In genomic region chr12:40105265-40105514, GRCh38 we compare ENCODE assay signal across 9 cellular contexts. TPM values are rescaled to one million over a fixed set of nuclear protein-coding genes. Genes with fewer than 3 reads are reported as not detected.
DNase-seq lines count a peak whose midpoint lies in the region; ATAC-seq, FAIRE-seq and TF ChIP-seq lines count a peak whose summit lies in the region.
"Had no signal": no experiment of that assay in that cellular context is flagged by ENCODE, and none has a peak within 500 bp of the region (broad histone marks: within the 10 kb centered on the region; RNA-seq: fewer than 3 reads in every experiment).

No MANE protein-coding gene starts in this region.

- no peaks in the 10 kb centered on the region for H3K27me3 Mint-ChIP-seq in activated T-cell treated with anti-CD3 and anti-CD28 coated beads, Interleukin-2, amount 50 U/mL, for 4 hours (ENCODE audit: low read depth)

- H3K27me3 ChIP-seq in K562 (ENCODE audit: control insufficient read depth in 2 of 2, insufficient read depth in 2 of 2, low read length in 2 of 2): no peaks in the 10 kb centered on the region
- H3K27me3 ChIP-seq in left lung: no peaks in the 10 kb centered on the region
- H3K27me3 ChIP-seq in thymus (ENCODE audit: control insufficient read depth, insufficient read depth): no peaks in the 10 kb centered on the region

- no peak for TF ChIP-seq POLR2A in K562 (conservative IDR thresholded peaks at IDR 0.05)

- peak overlapping the region; percentile 86 for H3K4me2 ChIP-seq in K562 (ENCODE audit: insufficient read depth, low read length)

- peaks cover 55% of the 10 kb centered on the region for H3K79me2 ChIP-seq in K562 (ENCODE audit: control insufficient read depth, insufficient read depth, low read length)

- CTCF ChIA-PET in K562 (lab: Yijun Ruan, JAX; ENCODE audit: low intra/inter-chr PET ratio): no interaction called here

- intact Hi-C loops in K562 (cut with micrococcal nuclease) (loop anchor here (10.0 kb wide), 1 partner anchor 480 kb away; a partner anchor contains a TSS), left lung (cut with DNase I) (loop anchor here in 1 of 2 donors (5.0 to 10.0 kb wide), 2 partner anchors 93 to 340 kb away; no protein-coding TSS in a partner anchor)

- H3K4me3 ChIP-seq in K562 (peak overlapping the region; percentile 81), left lung (peak overlapping the region; percentile 84 to 93), thymus (ENCODE audit: low read length) (peak overlapping the region; percentile 65)

- FAIRE-seq in K562 (lab: Jason Lieb, UNC): no peak

- H3K9me3 Mint-ChIP-seq in activated T-cell treated with anti-CD3 and anti-CD28 coated beads, Interleukin-2, amount 50 U/mL, for 4 hours: no peaks in the 10 kb centered on the region

- H3K9me3 ChIP-seq in K562 (replicated peaks; ENCODE audit: control insufficient read depth, insufficient read depth, low read depth, low read length) (no peaks in the 10 kb centered on the region), left lung (no peaks in the 10 kb centered on the region), thymus (ENCODE audit: control insufficient read depth) (no peaks in the 10 kb centered on the region)

- TF ChIP-seq EP300 in K562 (IDR thresholded peaks at IDR 0.05; ENCODE audit: low read length): no peak

- BruUV-seq in K562 (replicated peaks; lab: Mats Ljungman, UMichigan): no TSS peak

- POLR2A ChIA-PET in K562 (lab: Yijun Ruan, JAX): interaction anchor here (3.1 kb wide), 1 partner anchor 94 kb away, joined by 7 read pairs; no protein-coding TSS in a partner anchor

- 0% methylated on average over 24 of the region's 26 CpGs for whole genome bisulfite sequencing in K562 (ENCODE audit: insufficient coverage, low coverage, missing lambda C conversion rate)
- 2% methylated on average over 26 of the region's 26 CpGs for WGBS in thymus

- H3K4me1 ChIP-seq in K562 (replicated peaks in 1 of 2; ENCODE audit: control insufficient read depth in 2 of 2, insufficient read depth in 2 of 2, low read length in 2 of 2) (peaks cover 21 to 26% of the 10 kb centered on the region in 2 experiments; a peak in 4 of 5 replicates), left lung (peaks cover 11 to 37% of the 10 kb centered on the region in 2 donors), thymus (ENCODE audit: control insufficient read depth, insufficient read depth, low read length) (peaks cover 3% of the 10 kb centered on the region)

- H3K36me3 ChIP-seq in K562 (ENCODE audit: control insufficient read depth, insufficient read depth, low read length) (peaks cover 4% of the 10 kb centered on the region; the same call in 1 of the 3 replicates), left lung (no peaks in the 10 kb centered on the region), thymus (ENCODE audit: control insufficient read depth, insufficient read depth) (no peaks in the 10 kb centered on the region)

- no peaks in the 10 kb centered on the region for H3K36me3 Mint-ChIP-seq in activated T-cell treated with anti-CD3 and anti-CD28 coated beads, Interleukin-2, amount 50 U/mL, for 4 hours (ENCODE audit: insufficient read depth)

- peak overlapping the region; percentile 69 for H3K27ac ChIP-seq in K562 (ENCODE audit: extremely low read depth, low read depth, low read length)
- peak overlapping the region; percentile 79 to 81 for H3K27ac ChIP-seq in left lung
- H3K27ac ChIP-seq in thymus (ENCODE audit: low read depth): peak overlapping the region; percentile 36
- H3K27ac ChIP-seq: epithelial cell of prostate had no signal

- peak overlapping the region; percentile 78 for H2AFZ ChIP-seq in K562 (ENCODE audit: low read depth, low read length)

- peak overlapping the region; percentile 81 for H3K4me3 Mint-ChIP-seq in activated T-cell treated with anti-CD3 and anti-CD28 coated beads, Interleukin-2, amount 50 U/mL, for 4 hours

- peaks cover 3% of the 10 kb centered on the region; the same call in 1 of the 2 replicates for H4K20me1 ChIP-seq in K562 (replicated peaks; ENCODE audit: control insufficient read depth, insufficient read depth, low read length)

- no peak for TF ChIP-seq RAD21 in K562 (CRISPR knock-in tag; conservative IDR thresholded peaks at IDR 0.05 in 1 of 2, IDR thresholded peaks at IDR 0.05 in 1 of 2)

- peak in 1 of 2 donors; percentile 11 for ATAC-seq in activated T-cell treated with anti-CD3 and anti-CD28 coated beads, Interleukin-2, amount 50 U/mL, for 4 hours
- peak; percentile 77 for ATAC-seq in K562
- ATAC-seq in left lung: peak; percentile 63

- no peak for TF ChIP-seq CTCF in K562 (IDR thresholded peaks at IDR 0.05 in 2 of 3, conservative IDR thresholded peaks at IDR 0.05 in 1 of 3; ENCODE audit: insufficient read depth in 2 of 3, low read depth in 1 of 3, low read length in 3 of 3)
- TF ChIP-seq CTCF in left lung (IDR thresholded peaks at IDR 0.05): no peak

- DNase-seq in activated T-cell treated with anti-CD3 and anti-CD28 coated beads, Interleukin-2, amount 50 U/mL, for 4 hours: no peak
- DNase-seq in activated T-cell treated with anti-CD3 and anti-CD28 coated beads, Interleukin-2, amount 50 U/mL, for 1 hour: no peak
- DNase-seq in HS-27A (ENCODE audit: low read depth): peak; percentile 17
- DNase-seq in K562 (ENCODE audit: extremely low read depth in 1 of 4, low spot score in 3 of 4): no peak
- DNase-seq in left lung: peak; percentile 66 to 91
- DNase-seq in 8988T: no peak
- no peak for DNase-seq in NOMO-1 (lab: John Stamatoyannopoulos, UW; ENCODE audit: unreplicated experiment in 2 of 2)

- H3K9ac ChIP-seq in K562 (ENCODE audit: insufficient read depth in 1 of 2, low read depth in 2 of 2, low read length in 2 of 2): peak overlapping the region; percentile 67 to 97

- peaks cover 5% of the 10 kb centered on the region for H3K9me1 ChIP-seq in K562 (ENCODE audit: control insufficient read depth, insufficient read depth, low read length)

- H3K4me1 Mint-ChIP-seq in activated T-cell treated with anti-CD3 and anti-CD28 coated beads, Interleukin-2, amount 50 U/mL, for 4 hours (ENCODE audit: low read depth): peaks cover 41% of the 10 kb centered on the region

- in situ Hi-C loops in K562 (cut with MboI): loop anchor here (10.0 to 25.0 kb wide), 2 partner anchors 90 to 343 kb away; no protein-coding TSS in a partner anchor

TF ChIP-seq in K562, 482 proteins besides CTCF, POLR2A, EP300 and RAD21 (continues in another document):
- TF ChIP-seq NCOA6 (IDR thresholded peaks at IDR 0.05): peak; percentile 88
- TF ChIP-seq SIN3B (IDR thresholded peaks at IDR 0.05; ENCODE audit: low read depth): no peak
- TF ChIP-seq SMAD3 (CRISPR knock-in tag; conservative IDR thresholded peaks at IDR 0.05): no peak
- peak; percentile 90 for TF ChIP-seq RBBP5 (IDR thresholded peaks at IDR 0.05; ENCODE audit: borderline replicate concordance, insufficient read depth, low read length, poor library complexity, severe bottlenecking)
- peak; percentile 8 for TF ChIP-seq U2AF1 (optimal IDR thresholded peaks at IDR 0.05; ENCODE audit: low read depth, low read length)
- peak; percentile 42 for TF ChIP-seq HMGN3 (IDR thresholded peaks at IDR 0.05; ENCODE audit: borderline replicate concordance, extremely low read depth, insufficient read length, low read depth, low read length)
- peak; percentile 2; the same call in 1 of the 2 replicates for TF ChIP-seq MYC (IDR thresholded peaks at IDR 0.05; ENCODE audit: low read depth, low read length)
- no peak for TF ChIP-seq MYC (CRISPR knock-in tag; IDR thresholded peaks at IDR 0.05; ENCODE audit: borderline replicate concordance, low read depth)
- no peak for TF ChIP-seq ZNF146 (CRISPR knock-in tag; IDR thresholded peaks at IDR 0.05; ENCODE audit: unreplicated experiment)
- 0 out of 4 replicates have a peak, but pooled peaks of 1 of the 2 experiments have one; percentile 8 for TF ChIP-seq MNT (conservative IDR thresholded peaks at IDR 0.05)
- peak in 1 of 3 experiments; percentile 26 for TF ChIP-seq YY1 (IDR thresholded peaks at IDR 0.05; ENCODE audit: borderline replicate concordance in 1 of 3, control insufficient read depth in 1 of 3, extremely low read depth in 1 of 3, insufficient read depth in 3 of 3, insufficient read length in 1 of 3, insufficient replicate concordance in 2 of 3, low read depth in 1 of 3, low read length in 2 of 3)

RNA-seq across cellular contexts. Expression of gene SLC2A13, which starts 0.7 kb away (rescaled TPM):
- total RNA-seq in activated T-cell treated with anti-CD3 and anti-CD28 coated beads, Interleukin-2, amount 50 U/mL, for 4 hours: 1 to 10 TPM; 2.4 to 3.6 (median 3.2) TPM
- 19.3 and 35.8 TPM in 2 replicates for total RNA-seq in K562 (2011; cell fraction: chromatin; rRNA removed; ENCODE audit: low replicate concordance)
- total RNA-seq in K562 (2011; cell fraction: nucleolus; rRNA removed): 13.7 and 20.8 TPM in 2 replicates
- total RNA-seq in K562 (2011; cell fraction: nucleoplasm; rRNA removed): 22.1 and 34.1 TPM in 2 replicates
- total RNA-seq in K562 (2014; rRNA removed): 10.9 and 12.4 TPM in 2 replicates
- 10.8 and 11.5 TPM in 2 replicates for total RNA-seq in K562 (2014; rRNA removed; fragmentation: Illumina TruSeq; extraction: Trizol)
- 9.9 and 10.7 TPM in 2 replicates for total RNA-seq in K562 (2015; rRNA removed; fragmentation: Illumina TruSeq; extraction: Trizol)
- 9.0 and 10.9 TPM in 2 replicates for total RNA-seq in K562 (2021)
- polyA plus RNA-seq in K562 (2011; rRNA removed): 5.4 and 9.5 TPM in 2 replicates
- polyA plus RNA-seq in K562 (2011; cell fraction: cytosol; rRNA removed): 2.2 and 2.8 TPM in 2 replicates
- 13.4 and 16.7 TPM in 2 replicates for polyA plus RNA-seq in K562 (2011; cell fraction: nucleus; rRNA removed)
- polyA plus RNA-seq in K562 (2012): 3.0 and 5.5 TPM in 2 replicates
- 4.3 and 4.8 TPM in 2 replicates for polyA plus RNA-seq in K562 (2014; fragmentation: Illumina TruSeq; extraction: Trizol)
- 1 to 10 TPM; 1.7 to 1.9 TPM for polyA plus RNA-seq in K562 (2014; fragmentation: Nextera tagmentation; extraction: Ambion mirVana)
- polyA plus RNA-seq in K562 (2014; rRNA removed): 5.0 and 5.6 TPM in 2 replicates
- 8.6 and 10.3 TPM in 2 replicates for polyA minus RNA-seq in K562 (2011; rRNA and poly(A)+ RNA removed)
- polyA minus RNA-seq in K562 (2011; cell fraction: cytosol; rRNA and poly(A)+ RNA removed): 2.0 and 2.2 TPM in 2 replicates
- polyA minus RNA-seq in K562 (2011; cell fraction: nucleus; rRNA and poly(A)+ RNA removed): 18.3 and 27.3 TPM in 2 replicates
- 10 to 100 TPM; 12.8 to 14.6 TPM for total RNA-seq in left lung
- 2.6 TPM for polyA plus RNA-seq in thymus

Comparison
In these comparisons a context has a peak if more than half of its experiments do, and no peak if none do; other contexts are left out.
1. DNase-seq: peak in HS-27A (single experiment) and left lung (2 of 2); none in activated T-cell treated with anti-CD3 and anti-CD28 coated beads, Interleukin-2, amount 50 U/mL, for 4 hours (single experiment), activated T-cell treated with anti-CD3 and anti-CD28 coated beads, Interleukin-2, amount 50 U/mL, for 1 hour (single experiment), K562 (0 of 4), 8988T (single experiment) and NOMO-1 (0 of 2).
2. Peak in every context shown above with its lines, with median percentiles within 50 percentile points of each other: H3K27ac ChIP-seq and H3K4me3 ChIP-seq.